ENCODE assay signal across 13 cellular contexts in the genomic region with DNA sequence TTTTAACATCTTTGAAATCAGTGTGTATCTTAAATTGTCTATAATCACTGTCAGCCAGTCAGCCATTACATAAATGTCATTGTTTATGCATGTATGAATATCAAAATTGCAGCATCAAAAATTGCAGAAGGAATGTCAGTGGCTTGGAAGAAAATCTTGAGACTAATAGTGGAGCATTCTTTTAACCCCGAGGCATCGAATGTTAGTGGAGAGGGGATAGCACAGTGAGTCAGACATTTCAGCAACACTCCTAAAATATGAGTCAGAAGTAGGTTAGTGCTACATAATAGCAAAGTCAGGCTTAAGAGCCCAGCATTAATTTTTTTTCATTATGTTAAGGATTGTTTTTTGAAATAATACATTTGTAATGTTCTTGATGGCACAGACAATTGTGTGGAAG. TPM values are rescaled to one million over a fixed set of nuclear protein-coding genes. Genes with fewer than 3 reads are reported as not detected.
A peak's percentile ranks its signal among the peaks of the same experiment; 100 is the strongest.
DNase-seq lines count a peak whose midpoint lies in the region; ATAC-seq and TF ChIP-seq lines count a peak whose summit lies in the region.
"Had no signal": no experiment of that assay in that cellular context is flagged by ENCODE, and none has a peak within 500 bp of the region (broad histone marks: within the 10 kb centered on the region; RNA-seq: fewer than 3 reads in every experiment).

No MANE protein-coding gene starts in this region.

- H3K4me1 ChIP-seq in adipocyte (ENCODE audit: control insufficient read depth, insufficient read depth, low read length) (peaks cover 14% of the 10 kb centered on the region), hepatocyte (ENCODE audit: insufficient read depth) (no peaks in the 10 kb centered on the region), esophagus muscularis mucosa (peaks cover 0 to 7% (median 0%) of the 10 kb centered on the region in 4 donors)
- H3K4me1 ChIP-seq: BLaER1 treated with 17β-estradiol and CSF1 and Interleukin-3, amounts not matched to agents 10 nM and 100 nM; prostate gland had no signal

- peak overlapping the region; percentile 71 for H3K9ac ChIP-seq in adipocyte (ENCODE audit: low read length)
- H3K9ac ChIP-seq: BLaER1 treated with 17β-estradiol and CSF1 and Interleukin-3, amounts not matched to agents 10 nM and 100 nM had no signal

- H3K36me3 ChIP-seq in adipocyte (ENCODE audit: control insufficient read depth, insufficient read depth, low read length, severe bottlenecking) (no peaks in the 10 kb centered on the region), hepatocyte (replicated peaks; ENCODE audit: insufficient read depth, low read depth) (no peaks in the 10 kb centered on the region), esophagus muscularis mucosa (no peaks in the 10 kb centered on the region)
- H3K36me3 ChIP-seq: BLaER1 treated with 17β-estradiol and CSF1 and Interleukin-3, amounts not matched to agents 10 nM and 100 nM; prostate gland had no signal

- ATAC-seq in GM18505 (IDR thresholded peaks at IDR 0.05; ENCODE audit: unreplicated experiment) (no peak), GM21526 (IDR thresholded peaks at IDR 0.05; ENCODE audit: low FRiP score, unreplicated experiment) (no peak)
- ATAC-seq in activated T-cell treated with anti-CD3 and anti-CD28 coated beads, Interleukin-2, amount 50 U/mL, for 4 hours = no peak

- H3K9me3 Mint-ChIP-seq in activated T-cell treated with anti-CD3 and anti-CD28 coated beads, Interleukin-2, amount 50 U/mL, for 4 hours = no peaks in the 10 kb centered on the region
- H3K9me3 Mint-ChIP-seq: T-helper 1 cell treated with Interleukin-12 subunit alpha and Interleukin-12 subunit beta and Interleukin-4 antibody, amounts not matched to agents 30 μg/mL and 1 μg/mL, for 36 hours had no signal

- intact Hi-C loops in esophagus muscularis mucosa (cut with DNase I) = no loop called here

- no peak for TF ChIP-seq EP300 in esophagus muscularis mucosa (IDR thresholded peaks at IDR 0.05)

- H3K9me3 ChIP-seq in adipocyte (ENCODE audit: control insufficient read depth, low read length) = no peaks in the 10 kb centered on the region
- no peaks in the 10 kb centered on the region for H3K9me3 ChIP-seq in hepatocyte (ENCODE audit: low read depth)
- no peaks in the 10 kb centered on the region for H3K9me3 ChIP-seq in esophagus muscularis mucosa
- H3K9me3 ChIP-seq: BLaER1 treated with 17β-estradiol and CSF1 and Interleukin-3, amounts not matched to agents 10 nM and 100 nM; prostate gland had no signal

- no peak overlapping the region for H2AFZ ChIP-seq in hepatocyte

- no peaks in the 10 kb centered on the region for H3K9me2 ChIP-seq in hepatocyte (replicated peaks; ENCODE audit: insufficient read depth)

- TF ChIP-seq POLR2A in esophagus muscularis mucosa (IDR thresholded peaks at IDR 0.05; ENCODE audit: low read depth) (no peak), GM18505 (IDR thresholded peaks at IDR 0.05; ENCODE audit: borderline replicate concordance, extremely low read depth, insufficient read depth, insufficient read length) (no peak)

- peak overlapping the region; percentile 7 for H3K27ac ChIP-seq in hepatocyte
- no peak overlapping the region for H3K27ac ChIP-seq in esophagus muscularis mucosa (replicated peaks in 1 of 4)
- H3K27ac ChIP-seq: BLaER1 treated with 17β-estradiol and CSF1 and Interleukin-3, amounts not matched to agents 10 nM and 100 nM; prostate gland had no signal

- no peaks in the 10 kb centered on the region for H3K36me3 Mint-ChIP-seq in activated T-cell treated with anti-CD3 and anti-CD28 coated beads, Interleukin-2, amount 50 U/mL, for 4 hours (ENCODE audit: insufficient read depth)

- DNase-seq in A172 (ENCODE audit: low spot score) (peak; percentile 95), HS-27A (ENCODE audit: low read depth) (peak; percentile 82), adipocyte (ENCODE audit: low read depth) (peak; percentile 95), hepatocyte (ENCODE audit: low spot score) (peak; percentile 50), esophagus muscularis mucosa (ENCODE audit: extremely low spot score) (no peak)
- no peak for DNase-seq in activated T-cell treated with anti-CD3 and anti-CD28 coated beads, Interleukin-2, amount 50 U/mL, for 4 hours
- DNase-seq: activated T-cell treated with anti-CD3 and anti-CD28 coated beads, Interleukin-2, amount 50 U/mL, for 1 hour; cortex of kidney had no signal

- 23% methylated on average over 2 of the region's 2 CpGs for WGBS in hepatocyte (ENCODE audit: low lambda C conversion rate, missing lambda C conversion rate)
- 35% methylated on average over 2 of the region's 2 CpGs for WGBS in esophagus muscularis mucosa

- H3K4me3 Mint-ChIP-seq in activated T-cell treated with anti-CD3 and anti-CD28 coated beads, Interleukin-2, amount 50 U/mL, for 4 hours = no peak overlapping the region
- H3K4me3 Mint-ChIP-seq: T-helper 1 cell treated with Interleukin-12 subunit alpha and Interleukin-12 subunit beta and Interleukin-4 antibody, amounts not matched to agents 30 μg/mL and 1 μg/mL, for 36 hours had no signal

- no peaks in the 10 kb centered on the region for H3K79me2 ChIP-seq in hepatocyte

- H3K4me1 Mint-ChIP-seq in activated T-cell treated with anti-CD3 and anti-CD28 coated beads, Interleukin-2, amount 50 U/mL, for 4 hours (ENCODE audit: low read depth) = no peaks in the 10 kb centered on the region

- no peak overlapping the region for H3K4me2 ChIP-seq in hepatocyte
- H3K4me2 ChIP-seq: BLaER1 treated with 17β-estradiol and CSF1 and Interleukin-3, amounts not matched to agents 10 nM and 100 nM had no signal

- TF ChIP-seq CTCF in hepatocyte (IDR thresholded peaks at IDR 0.05; ENCODE audit: poor library complexity) (no peak), esophagus muscularis mucosa (IDR thresholded peaks at IDR 0.05) (no peak)

- H3K27me3 Mint-ChIP-seq in activated T-cell treated with anti-CD3 and anti-CD28 coated beads, Interleukin-2, amount 50 U/mL, for 4 hours (ENCODE audit: low read depth) = peaks cover 9% of the 10 kb centered on the region

- H3K27me3 ChIP-seq in adipocyte (replicated peaks; ENCODE audit: control insufficient read depth, insufficient read depth, low read length) (no peaks in the 10 kb centered on the region), hepatocyte (no peaks in the 10 kb centered on the region), esophagus muscularis mucosa (peaks cover 0 to 4% (median 0%) of the 10 kb centered on the region in 4 donors)
- H3K27me3 ChIP-seq: BLaER1 treated with 17β-estradiol and CSF1 and Interleukin-3, amounts not matched to agents 10 nM and 100 nM had no signal

- H3K4me3 ChIP-seq in adipocyte (ENCODE audit: low read length) (no peak overlapping the region), hepatocyte (no peak overlapping the region), esophagus muscularis mucosa (no peak overlapping the region)
- H3K4me3 ChIP-seq: BLaER1 treated with 17β-estradiol and CSF1 and Interleukin-3, amounts not matched to agents 10 nM and 100 nM; prostate gland had no signal

- H4K20me1 ChIP-seq in hepatocyte (ENCODE audit: insufficient read depth, poor library complexity, severe bottlenecking) = no peaks in the 10 kb centered on the region
- H4K20me1 ChIP-seq: BLaER1 treated with 17β-estradiol and CSF1 and Interleukin-3, amounts not matched to agents 10 nM and 100 nM had no signal

RNA-seq across cellular contexts. Expression of a gene that starts 45.5 kb away (rescaled TPM):
- 217 and 285 TPM in 2 replicates for total RNA-seq in A172 (2014; rRNA removed; shearing (Covaris generic))
- 73.2 and 94.5 TPM in 2 replicates for total RNA-seq in hepatocyte
- polyA plus RNA-seq in hepatocyte = 267 and 272 TPM in 2 replicates
- total RNA-seq in esophagus muscularis mucosa = 10 to 100 TPM; 19.0 to 45.7 (median 35.1) TPM
- total RNA-seq in activated T-cell treated with anti-CD3 and anti-CD28 coated beads, Interleukin-2, amount 50 U/mL, for 4 hours = 100 to 1,000 TPM; 377 to 427 (median 395) TPM

Comparison
In these comparisons a context has a peak if more than half of its experiments do, and no peak if none do; other contexts are left out.
1. DNase-seq: peak in A172 (single experiment), HS-27A (single experiment), adipocyte (single experiment) and hepatocyte (single experiment); none in esophagus muscularis mucosa (single experiment) and activated T-cell treated with anti-CD3 and anti-CD28 coated beads, Interleukin-2, amount 50 U/mL, for 4 hours (single experiment).